Comparison of ENCODE assay signal across 26 cellular contexts in the genomic region with DNA sequence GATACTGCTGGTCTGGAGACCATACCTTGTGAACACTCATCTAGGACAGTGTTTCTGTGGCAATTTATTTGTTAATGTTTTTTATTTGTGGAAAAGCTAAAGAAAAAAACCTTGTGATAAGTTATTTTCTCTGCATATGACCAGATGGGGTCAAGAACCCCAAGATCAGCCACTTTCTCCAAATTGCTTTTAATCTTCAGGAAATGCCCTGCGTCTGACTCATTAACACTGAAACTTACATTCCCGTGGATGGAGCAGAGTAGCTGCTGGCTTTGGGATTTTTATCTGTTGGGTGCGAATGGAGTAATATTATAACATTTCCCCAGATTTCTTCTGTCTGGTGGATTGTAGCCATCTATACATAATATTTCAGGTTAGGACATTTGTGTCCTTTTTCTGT.
"Had no signal": no experiment of that assay in that cellular context is flagged by ENCODE, and none has a peak within 500 bp of the region (broad histone marks: within the 10 kb centered on the region; RNA-seq: fewer than 3 reads in every experiment).

No MANE protein-coding gene starts in this region.

- H3K36me3 ChIP-seq: cardiac muscle cell, heart right ventricle, lower lobe of right lung, sigmoid colon, vagina had no signal

- DNase-seq: activated CD4-positive, alpha-beta memory T cell treated with anti-CD3 and anti-CD28 coated beads for 36 hours; activated CD4-positive, alpha-beta T cell treated with anti-CD3 and anti-CD28 coated beads, Interleukin-2, amount 10 ng/mL, durations not matched to agents 24 days and 14 days; activated CD4-positive, CD25-positive, alpha-beta regulatory T cell treated with anti-CD3 and anti-CD28 coated beads, Interleukin-2, amount 50 U/mL, for 72 hours; activated CD8-positive, alpha-beta memory T cell treated with anti-CD3 and anti-CD28 coated beads, Interleukin-2, amount 50 U/mL, for 4 hours; activated gamma-delta T cell treated with Interleukin-2 at 50 U/mL for 16 hours; activated naive CD4-positive, alpha-beta T cell treated with anti-CD3 and anti-CD28 coated beads, Interleukin-2, amount 50 U/mL, for 16 hours; activated T-cell treated with anti-CD3 and anti-CD28 coated beads, Interleukin-2, amount 50 U/mL, for 1 hour; body of pancreas; cerebellar nuclear complex; dorsolateral prefrontal cortex; effector memory CD4-positive, alpha-beta T cell; erythroblast; foreskin fibroblast; heart right ventricle; lower lobe of right lung; mesenchymal stem cell; natural killer cell; retina; sigmoid colon; small intestine; stimulated activated CD4-positive, alpha-beta T cell treated with anti-CD3 and anti-CD28 coated beads, Interleukin-4, amount 100 ng/mL, for 24 hours; T1000 had no signal

- H3K27ac ChIP-seq: body of pancreas, cardiac muscle cell, coronary artery, dorsolateral prefrontal cortex, heart right ventricle, lower lobe of right lung, sigmoid colon, vagina had no signal

- ATAC-seq: body of pancreas; heart right ventricle; lower lobe of right lung; natural killer cell; stimulated activated effector memory CD8-positive, alpha-beta T cell treated with anti-CD3 and anti-CD28 coated beads, Interleukin-12 subunit alpha, Interleukin-12 subunit beta, amount 100 ng/mL, for 72 hours had no signal

- H3K4me1 ChIP-seq: body of pancreas, heart right ventricle, lower lobe of right lung, sigmoid colon, vagina had no signal

- H3K9me3 ChIP-seq: body of pancreas, lower lobe of right lung, vagina had no signal

- H3K4me3 ChIP-seq: body of pancreas, cardiac muscle cell, coronary artery, dorsolateral prefrontal cortex, heart right ventricle, lower lobe of right lung, sigmoid colon, vagina had no signal

- H3K27me3 ChIP-seq: body of pancreas, sigmoid colon, vagina had no signal
